8 cellular contexts compared by ENCODE assay signal in genomic region chr17:41863074-41863843, GRCh38. TPM values are rescaled to one million over a fixed set of nuclear protein-coding genes. Genes with fewer than 3 reads are reported as not detected.
A peak's percentile ranks its signal among the peaks of the same experiment; 100 is the strongest.
DNase-seq lines count a peak whose midpoint lies in the region; TF ChIP-seq lines count a peak whose summit lies in the region.

No MANE protein-coding gene starts in this region.

- H3K27me3 Mint-ChIP-seq in activated CD4-positive, alpha-beta T cell treated with anti-CD3 and anti-CD28 coated beads, Interleukin-2, amount 10 ng/mL, durations not matched to agents 24 days and 14 days = no peaks in the 10 kb centered on the region
- H3K27me3 Mint-ChIP-seq in nephron progenitor cell (ENCODE audit: low read depth, poor library complexity) = peaks cover 3% of the 10 kb centered on the region

- peaks cover 24% of the 10 kb centered on the region for H3K36me3 Mint-ChIP-seq in activated CD4-positive, alpha-beta T cell treated with anti-CD3 and anti-CD28 coated beads, Interleukin-2, amount 10 ng/mL, durations not matched to agents 24 days and 14 days (ENCODE audit: low read depth)
- peaks cover 20% of the 10 kb centered on the region for H3K36me3 Mint-ChIP-seq in nephron progenitor cell (ENCODE audit: low read depth)

- H3K27me3 ChIP-seq in colonic mucosa = no peaks in the 10 kb centered on the region

- intact Hi-C loops in activated CD4-positive, alpha-beta T cell treated with anti-CD3 and anti-CD28 coated beads, Interleukin-2, amount 10 ng/mL, durations not matched to agents 24 days and 14 days (cut with micrococcal nuclease) = no loop called here
- intact Hi-C loops in colonic mucosa (cut with DNase I) = no loop called here

- H3K4me1 ChIP-seq in colonic mucosa = peaks cover 4% of the 10 kb centered on the region

- peaks cover 4% of the 10 kb centered on the region for H3K36me3 ChIP-seq in colonic mucosa

- H3K9ac ChIP-seq in colonic mucosa (ENCODE audit: low read depth in 2 of 2, low read length in 2 of 2) = peak overlapping the region in 1 of 2 donors; percentile 86

- H3K4me3 Mint-ChIP-seq in activated CD4-positive, alpha-beta T cell treated with anti-CD3 and anti-CD28 coated beads, Interleukin-2, amount 10 ng/mL, durations not matched to agents 24 days and 14 days = no peak overlapping the region
- no peak overlapping the region for H3K4me3 Mint-ChIP-seq in nephron progenitor cell

- H3K27ac ChIP-seq in colonic mucosa = no peak overlapping the region

- no peak overlapping the region for H3K27ac Mint-ChIP-seq in activated CD4-positive, alpha-beta T cell treated with anti-CD3 and anti-CD28 coated beads, Interleukin-2, amount 10 ng/mL, durations not matched to agents 24 days and 14 days
- H3K27ac Mint-ChIP-seq in nephron progenitor cell = no peak overlapping the region

- DNase-seq in NCI-H2081 (lab: John Stamatoyannopoulos, UW) (peak; percentile 12 to 48), NCI-H2081 treated with DMSO at 0.1 percent for 48 hours (lab: John Stamatoyannopoulos, UW) (no peak), fibroblast of the aortic adventitia (ENCODE audit: low read depth) (no peak), colonic mucosa (no peak), SKM-1 (lab: John Stamatoyannopoulos, UW; ENCODE audit: unreplicated experiment) (no peak), nephron progenitor cell (no peak)
- DNase-seq in activated CD4-positive, alpha-beta T cell treated with anti-CD3 and anti-CD28 coated beads, Interleukin-2, amount 10 ng/mL, durations not matched to agents 24 days and 14 days = peak; percentile 72
- peak; percentile 18 to 29 for DNase-seq in stimulated activated CD8-positive, alpha-beta memory T cell treated with anti-CD3 and anti-CD28 coated beads, Interleukin-7, amount 100 ng/mL, for 48 hours (ENCODE audit: extremely low read depth in 1 of 2, low read depth in 1 of 2)

- H3K4me3 ChIP-seq in fibroblast of the aortic adventitia (ENCODE audit: low read depth, low read length) = peak overlapping the region; percentile 91
- H3K4me3 ChIP-seq in colonic mucosa = no peak overlapping the region

- TF ChIP-seq CTCF in fibroblast of the aortic adventitia (IDR thresholded peaks at IDR 0.05; ENCODE audit: insufficient read depth, low read length) (no peak), colonic mucosa (IDR thresholded peaks at IDR 0.05) (no peak), nephron progenitor cell (IDR thresholded peaks at IDR 0.05) (no peak)

- no peaks in the 10 kb centered on the region for H3K9me3 Mint-ChIP-seq in activated CD4-positive, alpha-beta T cell treated with anti-CD3 and anti-CD28 coated beads, Interleukin-2, amount 10 ng/mL, durations not matched to agents 24 days and 14 days
- H3K9me3 Mint-ChIP-seq in nephron progenitor cell = no peaks in the 10 kb centered on the region

- H3K9me3 ChIP-seq in colonic mucosa = no peaks in the 10 kb centered on the region

- H3K4me1 Mint-ChIP-seq in activated CD4-positive, alpha-beta T cell treated with anti-CD3 and anti-CD28 coated beads, Interleukin-2, amount 10 ng/mL, durations not matched to agents 24 days and 14 days = peaks cover 23% of the 10 kb centered on the region
- peaks cover 34% of the 10 kb centered on the region for H3K4me1 Mint-ChIP-seq in nephron progenitor cell

RNA-seq across cellular contexts. Expression of gene KLHL11, which starts 2.0 kb away (rescaled TPM):
- 22.6 and 22.8 TPM in 2 replicates for total RNA-seq in activated CD4-positive, alpha-beta T cell treated with anti-CD3 and anti-CD28 coated beads, Interleukin-2, amount 10 ng/mL, durations not matched to agents 24 days and 14 days
- total RNA-seq in fibroblast of the aortic adventitia (ENCODE audit: low replicate concordance) (29.0 and 30.4 TPM in 2 replicates), colonic mucosa (10 to 100 TPM in 1 of 2 donors, 1 to 10 TPM in 1; 10.0 to 14.0 TPM)

RNA-seq across cellular contexts. Expression of gene KLHL10, which starts 25.6 kb away (rescaled TPM):
- not detected in 2 replicates for total RNA-seq in activated CD4-positive, alpha-beta T cell treated with anti-CD3 and anti-CD28 coated beads, Interleukin-2, amount 10 ng/mL, durations not matched to agents 24 days and 14 days
- 0.09 and 0.90 TPM in 2 replicates for total RNA-seq in fibroblast of the aortic adventitia (ENCODE audit: low replicate concordance)
- not detected for total RNA-seq in colonic mucosa

RNA-seq across cellular contexts. Expression of gene NT5C3B, which starts 27.2 kb away (rescaled TPM):
- total RNA-seq in activated CD4-positive, alpha-beta T cell treated with anti-CD3 and anti-CD28 coated beads, Interleukin-2, amount 10 ng/mL, durations not matched to agents 24 days and 14 days = 46.2 and 47.3 TPM in 2 replicates
- total RNA-seq in fibroblast of the aortic adventitia (ENCODE audit: low replicate concordance) (38.5 and 93.2 TPM in 2 replicates), colonic mucosa (10 to 100 TPM; 19.5 to 20.2 TPM)

RNA-seq across cellular contexts. Expression of gene FKBP10, which starts 50.5 kb away (rescaled TPM):
- total RNA-seq in activated CD4-positive, alpha-beta T cell treated with anti-CD3 and anti-CD28 coated beads, Interleukin-2, amount 10 ng/mL, durations not matched to agents 24 days and 14 days = 0.31 and 0.47 TPM in 2 replicates
- total RNA-seq in fibroblast of the aortic adventitia (ENCODE audit: low replicate concordance) (187 and 270 TPM in 2 replicates), colonic mucosa (10 to 100 TPM; 10.3 to 12.8 TPM)

RNA-seq across cellular contexts. Expression of gene P3H4, which starts 51.5 kb away (rescaled TPM):
- 4.1 and 5.9 TPM in 2 replicates for total RNA-seq in activated CD4-positive, alpha-beta T cell treated with anti-CD3 and anti-CD28 coated beads, Interleukin-2, amount 10 ng/mL, durations not matched to agents 24 days and 14 days
- total RNA-seq in fibroblast of the aortic adventitia (ENCODE audit: low replicate concordance) (30.2 and 35.5 TPM in 2 replicates), colonic mucosa (10 to 100 TPM in 1 of 2 donors, 1 to 10 TPM in 1; 8.5 to 16.7 TPM)

Comparison
In these comparisons a context has a peak if more than half of its experiments do, and no peak if none do; other contexts are left out.
1. DNase-seq: peak in NCI-H2081 (2 of 2), activated CD4-positive, alpha-beta T cell treated with anti-CD3 and anti-CD28 coated beads, Interleukin-2, amount 10 ng/mL, durations not matched to agents 24 days and 14 days (single experiment) and stimulated activated CD8-positive, alpha-beta memory T cell treated with anti-CD3 and anti-CD28 coated beads, Interleukin-7, amount 100 ng/mL, for 48 hours (2 of 2); none in NCI-H2081 treated with DMSO at 0.1 percent for 48 hours (single experiment), fibroblast of the aortic adventitia (single experiment), colonic mucosa (single experiment), SKM-1 (single experiment) and nephron progenitor cell (single experiment).